8 cellular contexts compared by ENCODE assay signal in genomic region chr10:27743736-27744477, GRCh38. TPM values are rescaled to one million over a fixed set of nuclear protein-coding genes. Genes with fewer than 3 reads are reported as not detected.
DNase-seq lines count a peak whose midpoint lies in the region; ATAC-seq and TF ChIP-seq lines count a peak whose summit lies in the region.

No MANE protein-coding gene starts in this region.

- peaks cover 12% of the 10 kb centered on the region for H3K4me1 ChIP-seq in NT2/D1 (ENCODE audit: insufficient read depth, insufficient read length)
- H3K4me1 ChIP-seq in effector memory CD4-positive, alpha-beta T cell (ENCODE audit: control insufficient read depth, insufficient read depth, low read length, poor library complexity, severe bottlenecking), result peaks cover 57% of the 10 kb centered on the region

- TF ChIP-seq CTCF in AG10803 (conservative IDR thresholded peaks at IDR 0.05; ENCODE audit: low read length), result no peak

- H3K9ac ChIP-seq in NT2/D1 (ENCODE audit: insufficient read length, low read depth), result peak overlapping the region; percentile 81

- no peaks in the 10 kb centered on the region for H3K36me3 ChIP-seq in NT2/D1 (ENCODE audit: insufficient read depth, insufficient read length, low read length)
- H3K36me3 ChIP-seq in effector memory CD4-positive, alpha-beta T cell (ENCODE audit: control insufficient read depth, insufficient read depth, low read length), result no peaks in the 10 kb centered on the region

- H3K27me3 ChIP-seq in NT2/D1 (ENCODE audit: insufficient read depth, insufficient read length), result peaks cover 77% of the 10 kb centered on the region
- peaks cover 65% of the 10 kb centered on the region for H3K27me3 ChIP-seq in effector memory CD4-positive, alpha-beta T cell (replicated peaks; ENCODE audit: control insufficient read depth, insufficient read depth, low read length, poor library complexity, severe bottlenecking)

- H3K9me3 ChIP-seq in NT2/D1 (ENCODE audit: insufficient read depth, low read length), result no peaks in the 10 kb centered on the region
- no peaks in the 10 kb centered on the region for H3K9me3 ChIP-seq in effector memory CD4-positive, alpha-beta T cell (ENCODE audit: control insufficient read depth, low read length)

- DNase-seq in AG10803 (ENCODE audit: low read depth), result peak; percentile 35
- DNase-seq in NT2/D1 (ENCODE audit: low read depth, low spot score), result no peak
- DNase-seq in effector memory CD4-positive, alpha-beta T cell, result no peak
- peak; percentile 17 for DNase-seq in myocyte (ENCODE audit: low read depth)
- DNase-seq in occipital lobe (lab: John Stamatoyannopoulos, UW), result no peak
- no peak for DNase-seq in AG08395 (ENCODE audit: low spot score)
- no peak for DNase-seq in kidney glomerular epithelial cell (lab: John Stamatoyannopoulos, UW)

- no peak overlapping the region for H3K27ac ChIP-seq in effector memory CD4-positive, alpha-beta T cell (ENCODE audit: insufficient read depth, low read length, poor library complexity, severe bottlenecking)

- peak overlapping the region; percentile 80 for H3K4me3 ChIP-seq in AG10803 (ENCODE audit: low read length)
- peak overlapping the region; percentile 71 for H3K4me3 ChIP-seq in NT2/D1 (ENCODE audit: insufficient read length, low read depth)
- H3K4me3 ChIP-seq in effector memory CD4-positive, alpha-beta T cell (ENCODE audit: insufficient read depth, low read depth, low read length, poor library complexity, severe bottlenecking), result peak overlapping the region; percentile 80

- no peak for ATAC-seq in GM21515 (IDR thresholded peaks at IDR 0.05; ENCODE audit: unreplicated experiment)

RNA-seq across cellular contexts. Expression of gene MKX, which starts 1.7 kb away (rescaled TPM):
- total RNA-seq in myocyte (0.35 and 0.83 TPM in 2 replicates), occipital lobe (0.94 TPM)
- 6.4 TPM for polyA plus RNA-seq in myocyte (2012)

Comparison
In these comparisons a context has a peak if more than half of its experiments do, and no peak if none do; other contexts are left out.
1. DNase-seq: peak in AG10803 (single experiment) and myocyte (single experiment); none in NT2/D1 (single experiment), effector memory CD4-positive, alpha-beta T cell (0 of 3), occipital lobe (single experiment), AG08395 (single experiment) and kidney glomerular epithelial cell (single experiment).
2. Peak in every context shown above with its lines, with median percentiles within 50 percentile points of each other: H3K4me3 ChIP-seq.